ENCODE assay signal across 24 cellular contexts in genomic region chr20:61797200-61797599, GRCh38.
A peak's percentile ranks its signal among the peaks of the same experiment; 100 is the strongest.
DNase-seq lines count a peak whose midpoint lies in the region; ATAC-seq and TF ChIP-seq lines count a peak whose summit lies in the region.
"Had no signal": no experiment of that assay in that cellular context is flagged by ENCODE, and none has a peak within 500 bp of the region (broad histone marks: within the 10 kb centered on the region; RNA-seq: fewer than 3 reads in every experiment).

No MANE protein-coding gene starts in this region.

- no peak for ATAC-seq in Right ventricle myocardium superior (ENCODE audit: poor library complexity)
- ATAC-seq in heart right ventricle = no peak
- no peak for ATAC-seq in HG03342 (IDR thresholded peaks at IDR 0.05; ENCODE audit: unreplicated experiment)
- ATAC-seq: activated CD8-positive, alpha-beta T cell treated with anti-CD3 and anti-CD28 coated beads for 36 hours; activated naive CD4-positive, alpha-beta T cell treated with anti-CD3 and anti-CD28 coated beads, Interleukin-2, amount 50 U/mL, for 72 hours; activated T-cell treated with anti-CD3 and anti-CD28 coated beads, Interleukin-2, amount 50 U/mL, for 4 hours; CD8-positive, alpha-beta T cell; left lung had no signal

- WGBS in heart right ventricle, 2 donors = 38 to 45% methylated on average over 7 of the region's 7 CpGs

- H3K4me3 Mint-ChIP-seq in nephron progenitor cell = no peak overlapping the region
- H3K4me3 Mint-ChIP-seq: activated CD8-positive, alpha-beta T cell treated with anti-CD3 and anti-CD28 coated beads for 36 hours; activated T-cell treated with anti-CD3 and anti-CD28 coated beads, Interleukin-2, amount 50 U/mL, for 4 hours; CD8-positive, alpha-beta T cell; T-helper 1 cell treated with Interleukin-12 subunit alpha and Interleukin-12 subunit beta and Interleukin-4 antibody, amounts not matched to agents 30 μg/mL and 1 μg/mL, for 36 hours had no signal

- no peaks in the 10 kb centered on the region for H3K36me3 Mint-ChIP-seq in nephron progenitor cell (ENCODE audit: low read depth)
- H3K36me3 Mint-ChIP-seq: activated naive CD4-positive, alpha-beta T cell treated with anti-CD3 and anti-CD28 coated beads, Interleukin-2, amount 50 U/mL, for 72 hours; CD8-positive, alpha-beta T cell had no signal

- H3K4me1 Mint-ChIP-seq in nephron progenitor cell = peaks cover 13% of the 10 kb centered on the region

- in situ Hi-C loops in G401 (cut with HindIII; ENCODE audit: low sequenced_read_pairs) = no loop called here

- peaks cover 0 to 59% (median 46%) of the 10 kb centered on the region in 7 donors for H3K27me3 ChIP-seq in heart right ventricle

- no peaks in the 10 kb centered on the region for H3K36me3 ChIP-seq in heart right ventricle
- H3K36me3 ChIP-seq: HAP-1, left lung had no signal

- no peaks in the 10 kb centered on the region for H3K4me1 ChIP-seq in heart right ventricle
- H3K4me1 ChIP-seq: HAP-1, left lung had no signal

- peaks cover 17% of the 10 kb centered on the region for H3K27me3 Mint-ChIP-seq in nephron progenitor cell (ENCODE audit: low read depth, poor library complexity)
- H3K27me3 Mint-ChIP-seq: activated CD8-positive, alpha-beta T cell treated with anti-CD3 and anti-CD28 coated beads for 36 hours had no signal

- H3K9me3 Mint-ChIP-seq in nephron progenitor cell = no peaks in the 10 kb centered on the region
- H3K9me3 Mint-ChIP-seq: activated CD8-positive, alpha-beta T cell treated with anti-CD3 and anti-CD28 coated beads for 36 hours; activated T-cell treated with anti-CD3 and anti-CD28 coated beads, Interleukin-2, amount 50 U/mL, for 4 hours; CD8-positive, alpha-beta T cell; T-helper 1 cell treated with Interleukin-12 subunit alpha and Interleukin-12 subunit beta and Interleukin-4 antibody, amounts not matched to agents 30 μg/mL and 1 μg/mL, for 36 hours had no signal

- H3K4me3 ChIP-seq in heart right ventricle = no peak overlapping the region
- no peak overlapping the region for H3K4me3 ChIP-seq in choroid plexus epithelial cell (ENCODE audit: low read depth, low read length)
- H3K4me3 ChIP-seq: HAP-1, left lung had no signal

- H3K27ac Mint-ChIP-seq in nephron progenitor cell = no peak overlapping the region
- H3K27ac Mint-ChIP-seq: activated CD8-positive, alpha-beta T cell treated with anti-CD3 and anti-CD28 coated beads for 36 hours; activated naive CD4-positive, alpha-beta T cell treated with anti-CD3 and anti-CD28 coated beads, Interleukin-2, amount 50 U/mL, for 72 hours; CD8-positive, alpha-beta T cell; T-helper 1 cell treated with Interleukin-12 subunit alpha and Interleukin-12 subunit beta and Interleukin-4 antibody, amounts not matched to agents 30 μg/mL and 1 μg/mL, for 36 hours had no signal

- DNase-seq in Right ventricle myocardium superior (peak; percentile 21), heart right ventricle (no peak), NAMALWA (ENCODE audit: low spot score) (peak; percentile 62), choroid plexus epithelial cell (ENCODE audit: low read depth) (peak; percentile 24), renal cortical epithelial cell (ENCODE audit: low read depth) (peak; percentile 2), nephron progenitor cell (no peak), G401 (ENCODE audit: low spot score) (no peak)
- DNase-seq: activated CD8-positive, alpha-beta T cell treated with anti-CD3 and anti-CD28 coated beads for 36 hours; activated T-cell treated with anti-CD3 and anti-CD28 coated beads, Interleukin-2, amount 50 U/mL, for 4 hours; CD8-positive, alpha-beta T cell; cortex of kidney; EL; foreskin melanocyte; Karpas-422; NCI-H146; NCI-H226; occipital lobe; SHP77 treated with DMSO at 0.1 percent for 48 hours had no signal

- no peak for TF ChIP-seq CTCF in heart right ventricle (IDR thresholded peaks at IDR 0.05)
- TF ChIP-seq CTCF in choroid plexus epithelial cell (conservative IDR thresholded peaks at IDR 0.05; ENCODE audit: low read depth, low read length) = no peak
- TF ChIP-seq CTCF in nephron progenitor cell (IDR thresholded peaks at IDR 0.05) = no peak

- intact Hi-C loops in Right ventricle myocardium superior (cut with DNase I) = no loop called here
- intact Hi-C loops in heart right ventricle (cut with DNase I) = loop anchor here in 1 of 10 donors (10.0 kb wide), 1 partner anchor 1678 kb away; the partner anchor contains the start of gene KCNQ2

- no peaks in the 10 kb centered on the region for H3K9me3 ChIP-seq in heart right ventricle
- H3K9me3 ChIP-seq: HAP-1, left lung had no signal

- H3K27ac ChIP-seq in heart right ventricle = no peak overlapping the region
- H3K27ac ChIP-seq: HL-60, left lung had no signal

Comparison
In these comparisons a context has a peak if more than half of its experiments do, and no peak if none do; other contexts are left out.
1. DNase-seq: peak in Right ventricle myocardium superior (single experiment), NAMALWA (single experiment), choroid plexus epithelial cell (single experiment) and renal cortical epithelial cell (single experiment); none in heart right ventricle (0 of 2), nephron progenitor cell (single experiment) and G401 (single experiment).